11 cellular contexts compared by ENCODE assay signal in genomic region chr7:128201067-128201689, GRCh38. TPM values are rescaled to one million over a fixed set of nuclear protein-coding genes. Genes with fewer than 3 reads are reported as not detected.
DNase-seq lines count a peak whose midpoint lies in the region; ATAC-seq and TF ChIP-seq lines count a peak whose summit lies in the region.
"Had no signal": no experiment of that assay in that cellular context is flagged by ENCODE, and none has a peak within 500 bp of the region (broad histone marks: within the 10 kb centered on the region; RNA-seq: fewer than 3 reads in every experiment).

No MANE protein-coding gene starts in this region.

- no peak overlapping the region for H3K27ac Mint-ChIP-seq in naive thymus-derived CD4-positive, alpha-beta T cell

- CTCF ChIA-PET in naive thymus-derived CD4-positive, alpha-beta T cell (lab: Charles Lee) = no interaction called here

- H3K4me3 Mint-ChIP-seq in naive thymus-derived CD4-positive, alpha-beta T cell = peak overlapping the region in 9 of 10 donors; percentile 58 to 91 (median 75)

- no peak overlapping the region for H3K9ac ChIP-seq in colonic mucosa (ENCODE audit: low read depth in 2 of 2, low read length in 2 of 2)

- H3K4me3 ChIP-seq in left ventricle myocardium inferior = peak overlapping the region; percentile 44
- peak overlapping the region; percentile 9 for H3K4me3 ChIP-seq in colonic mucosa
- H3K4me3 ChIP-seq in naive thymus-derived CD4-positive, alpha-beta T cell (ENCODE audit: low read length) = peak overlapping the region; percentile 32

- H3K9me3 Mint-ChIP-seq in naive thymus-derived CD4-positive, alpha-beta T cell = peaks cover 0 to 11% (median 4%) of the 10 kb centered on the region in 11 donors

- DNase-seq in left ventricle myocardium inferior (no peak), Right ventricle myocardium inferior (ENCODE audit: missing footprints) (no peak), colonic mucosa (no peak), ureter (ENCODE audit: low spot score) (peak; percentile 36), superior temporal gyrus (ENCODE audit: extremely low spot score) (no peak), AML-193 (lab: John Stamatoyannopoulos, UW) (no peak)
- peak in 1 of 9 donors; percentile 20 for DNase-seq in naive thymus-derived CD4-positive, alpha-beta T cell
- DNase-seq: midbrain, NCI-H446 had no signal

- ATAC-seq in Right ventricle myocardium inferior = no peak
- ATAC-seq in naive thymus-derived CD4-positive, alpha-beta T cell = peak; percentile 18
- no peak for ATAC-seq in HG03025 (IDR thresholded peaks at IDR 0.05; ENCODE audit: low FRiP score, unreplicated experiment)
- ATAC-seq: HCT116 had no signal

- H3K4me1 ChIP-seq in left ventricle myocardium inferior = peaks cover 13% of the 10 kb centered on the region
- H3K4me1 ChIP-seq in colonic mucosa = no peaks in the 10 kb centered on the region
- H3K4me1 ChIP-seq in naive thymus-derived CD4-positive, alpha-beta T cell (ENCODE audit: control insufficient read depth in 2 of 2, insufficient read depth in 2 of 2, low read length in 2 of 2) = peaks cover 0 to 8% of the 10 kb centered on the region in 2 donors

- no peak overlapping the region for H3K27ac ChIP-seq in left ventricle myocardium inferior (replicated peaks)
- no peak overlapping the region for H3K27ac ChIP-seq in colonic mucosa
- H3K27ac ChIP-seq in naive thymus-derived CD4-positive, alpha-beta T cell (ENCODE audit: low read depth, low read length) = no peak overlapping the region

- peaks cover 0 to 8% (median 0%) of the 10 kb centered on the region in 5 donors for H3K36me3 Mint-ChIP-seq in naive thymus-derived CD4-positive, alpha-beta T cell

- no peak for TF ChIP-seq CTCF in left ventricle myocardium inferior (IDR thresholded peaks at IDR 0.05; ENCODE audit: borderline replicate concordance)
- no peak for TF ChIP-seq CTCF in colonic mucosa (IDR thresholded peaks at IDR 0.05)

- intact Hi-C loops in left ventricle myocardium inferior (cut with micrococcal nuclease) (no loop called here), Right ventricle myocardium inferior (cut with DNase I) (no loop called here), colonic mucosa (cut with DNase I) (loop anchor here (10.0 kb wide), 1 partner anchor 166 kb away; the partner anchor contains the start of gene LRRC4)
- intact Hi-C loops in naive thymus-derived CD4-positive, alpha-beta T cell (cut with micrococcal nuclease) = loop anchor here in 1 of 2 donors (10.0 kb wide), 2 partner anchors 166 to 696 kb away; partner anchors contain the start of gene LRRC4

- peaks cover 4 to 23% (median 21%) of the 10 kb centered on the region in 7 donors for H3K4me1 Mint-ChIP-seq in naive thymus-derived CD4-positive, alpha-beta T cell

- POLR2A ChIA-PET in naive thymus-derived CD4-positive, alpha-beta T cell (lab: Charles Lee) = no interaction called here

- H3K9me3 ChIP-seq in left ventricle myocardium inferior (replicated peaks) (peaks cover under 1% of the 10 kb centered on the region), colonic mucosa (no peaks in the 10 kb centered on the region)
- peaks cover 0 to 2% (median 0%) of the 10 kb centered on the region in 3 experiments for H3K9me3 ChIP-seq in naive thymus-derived CD4-positive, alpha-beta T cell (ENCODE audit: control insufficient read depth in 2 of 3, low read length in 3 of 3)

- H3K27me3 ChIP-seq in left ventricle myocardium inferior (ENCODE audit: low read depth) (peaks cover 89% of the 10 kb centered on the region), colonic mucosa (peaks cover 24% of the 10 kb centered on the region)
- peaks cover 0 to 23% of the 10 kb centered on the region in 2 donors for H3K27me3 ChIP-seq in naive thymus-derived CD4-positive, alpha-beta T cell (ENCODE audit: control insufficient read depth in 2 of 2, insufficient read depth in 2 of 2, low read length in 2 of 2)

- peaks cover 40 to 53% (median 50%) of the 10 kb centered on the region in 5 donors for H3K27me3 Mint-ChIP-seq in naive thymus-derived CD4-positive, alpha-beta T cell

- no peaks in the 10 kb centered on the region for H3K36me3 ChIP-seq in left ventricle myocardium inferior
- no peaks in the 10 kb centered on the region for H3K36me3 ChIP-seq in colonic mucosa
- no peaks in the 10 kb centered on the region for H3K36me3 ChIP-seq in naive thymus-derived CD4-positive, alpha-beta T cell (ENCODE audit: control insufficient read depth in 2 of 3, insufficient read depth in 3 of 3, low read length in 3 of 3)

RNA-seq across cellular contexts. Expression of gene LEP, which starts 39.9 kb away (rescaled TPM):
- total RNA-seq in left ventricle myocardium inferior (0.14 TPM), Right ventricle myocardium inferior (2.7 TPM), colonic mucosa (under 1 TPM in 1 of 2 donors, not detected in 1; 0.07 TPM), ureter (0.89 TPM)
- total RNA-seq in naive thymus-derived CD4-positive, alpha-beta T cell = under 1 TPM in 1 of 5 experiments, not detected in 4; 0.10 TPM
- polyA plus RNA-seq in naive thymus-derived CD4-positive, alpha-beta T cell = not detected
